Comparison of ENCODE assay signal across 9 cellular contexts in the genomic region with DNA sequence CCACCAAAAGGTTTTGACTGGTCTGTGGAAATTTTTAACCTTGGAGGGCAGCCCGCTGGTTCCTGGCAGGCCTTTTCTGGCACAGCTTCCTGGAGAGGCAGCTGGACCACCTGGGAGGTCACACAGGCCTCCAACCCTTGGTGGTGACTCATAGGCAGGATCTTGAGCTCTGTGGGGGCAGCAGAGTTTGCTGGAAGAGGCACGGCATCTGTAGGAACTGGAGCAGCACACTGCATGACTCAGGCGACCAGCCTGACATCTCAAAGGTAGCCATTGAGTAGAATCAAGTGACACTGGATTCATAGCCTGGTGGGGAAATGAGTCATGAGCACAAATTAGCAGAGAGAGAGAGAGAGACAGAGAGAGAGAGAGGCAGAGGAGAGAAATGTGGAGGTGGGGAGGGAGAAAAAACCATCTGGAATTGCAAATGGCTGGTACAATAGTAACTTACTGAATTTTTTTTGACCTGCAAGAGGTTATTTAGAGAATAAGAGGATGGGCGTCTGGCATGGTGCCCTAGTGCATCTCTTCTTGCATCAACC. TPM values are rescaled to one million over a fixed set of nuclear protein-coding genes. Genes with fewer than 3 reads are reported as not detected.
A peak's percentile ranks its signal among the peaks of the same experiment; 100 is the strongest.
DNase-seq lines count a peak whose midpoint lies in the region; ATAC-seq, FAIRE-seq and TF ChIP-seq lines count a peak whose summit lies in the region.
"Had no signal": no experiment of that assay in that cellular context is flagged by ENCODE, and none has a peak within 500 bp of the region (broad histone marks: within the 10 kb centered on the region; RNA-seq: fewer than 3 reads in every experiment).

No MANE protein-coding gene starts in this region.

- TF ChIP-seq CTCF in choroid plexus epithelial cell (conservative IDR thresholded peaks at IDR 0.05; ENCODE audit: low read depth, low read length) (no peak), pancreas (IDR thresholded peaks at IDR 0.05) (no peak)

- H3K4me1 ChIP-seq in pancreas = peaks cover 0 to 29% (median 0%) of the 10 kb centered on the region in 3 donors

- H3K9me3 ChIP-seq in pancreas = no peaks in the 10 kb centered on the region

- H3K27me3 ChIP-seq in pancreas = no peaks in the 10 kb centered on the region

- H3K4me3 ChIP-seq in choroid plexus epithelial cell (ENCODE audit: low read depth, low read length) (no peak overlapping the region), pancreas (no peak overlapping the region)

- DNase-seq in GM04503 (ENCODE audit: low read depth) (peak; percentile 90), NCI-H69 (lab: John Stamatoyannopoulos, UW) (peak; percentile 53), choroid plexus epithelial cell (ENCODE audit: low read depth) (peak; percentile 85), pancreas (peak in 5 of 6 donors; percentile 68 to 85 (median 80))
- DNase-seq in activated CD4-positive, alpha-beta T cell treated with anti-CD3 and anti-CD28 coated beads, Interleukin-2, amount 50 U/mL, for 1 hour = no peak
- no peak for DNase-seq in stimulated activated CD4-positive, alpha-beta T cell treated with anti-CD3 and anti-CD28 coated beads, Interleukin-2, amount 100 ng/mL, for 48 hours
- DNase-seq in activated CD4-positive, CD25-positive, alpha-beta regulatory T cell treated with anti-CD3 and anti-CD28 coated beads, Interleukin-2, amount 50 U/mL, for 72 hours = no peak

- 26 to 31% methylated on average over 4 of the region's 4 CpGs for WGBS in pancreas, 2 donors

- intact Hi-C loops in pancreas (cut with DNase I) = loop anchor here in 1 of 3 donors (10.0 kb wide), 1 partner anchor 570 kb away; no protein-coding TSS in a partner anchor

- H3K27ac ChIP-seq in pancreas = peak overlapping the region in 2 of 4 donors; percentile 70 to 72

- FAIRE-seq in pancreas (lab: Jason Lieb, UNC) = no peak

- H3K36me3 ChIP-seq in pancreas = no peaks in the 10 kb centered on the region

- peak; percentile 72 to 94 (median 86) for ATAC-seq in pancreas
- ATAC-seq in HG03571 (IDR thresholded peaks at IDR 0.05; ENCODE audit: unreplicated experiment) = no peak

RNA-seq across cellular contexts. Expression of a gene that starts 57.4 kb away (rescaled TPM):
- under 1 TPM in 5 of 6 donors, not detected in 1; 0.09 to 1.00 (median 0.32) TPM for total RNA-seq in pancreas
- polyA plus RNA-seq in pancreas = under 1 TPM; 0.08 to 0.23 TPM
- total RNA-seq: mononuclear cell had no signal

Comparison
In these comparisons a context has a peak if more than half of its experiments do, and no peak if none do; other contexts are left out.
1. DNase-seq: peak in GM04503 (single experiment), NCI-H69 (single experiment), choroid plexus epithelial cell (single experiment) and pancreas (5 of 6); none in activated CD4-positive, alpha-beta T cell treated with anti-CD3 and anti-CD28 coated beads, Interleukin-2, amount 50 U/mL, for 1 hour (single experiment), stimulated activated CD4-positive, alpha-beta T cell treated with anti-CD3 and anti-CD28 coated beads, Interleukin-2, amount 100 ng/mL, for 48 hours (0 of 2) and activated CD4-positive, CD25-positive, alpha-beta regulatory T cell treated with anti-CD3 and anti-CD28 coated beads, Interleukin-2, amount 50 U/mL, for 72 hours (single experiment).